Comparison of ENCODE assay signal across 1 cellular context in genomic region chr16:74592847-74593246, GRCh38.
TF ChIP-seq lines count a peak whose summit lies in the region.

No MANE protein-coding gene starts in this region.

TF ChIP-seq in GM23338, 12 proteins besides CTCF, POLR2A, EP300 and RAD21 (continued from another document):
- TF ChIP-seq ZNF462 (CRISPR knock-in tag; IDR thresholded peaks at IDR 0.05) (no peak), NANOG (IDR thresholded peaks at IDR 0.05; ENCODE audit: borderline replicate concordance) (no peak), ZNF114 (CRISPR knock-in tag; IDR thresholded peaks at IDR 0.05) (no peak), CREB1 (CRISPR knock-in tag; IDR thresholded peaks at IDR 0.05; ENCODE audit: low read depth) (no peak), ETS1 (IDR thresholded peaks at IDR 0.05) (no peak), STAT1 (IDR thresholded peaks at IDR 0.05; ENCODE audit: unreplicated experiment) (no peak), JUNB (IDR thresholded peaks at IDR 0.05; ENCODE audit: unreplicated experiment) (no peak)
